In genomic region chr10:7085913-7086589, GRCh38 we compare ENCODE assay signal across 9 cellular contexts.
DNase-seq lines count a peak whose midpoint lies in the region; ATAC-seq and TF ChIP-seq lines count a peak whose summit lies in the region.
"Had no signal": no experiment of that assay in that cellular context is flagged by ENCODE, and none has a peak within 500 bp of the region (broad histone marks: within the 10 kb centered on the region; RNA-seq: fewer than 3 reads in every experiment).

No MANE protein-coding gene starts in this region.

- no peaks in the 10 kb centered on the region for H3K4me1 Mint-ChIP-seq in activated CD4-positive, alpha-beta memory T cell treated with anti-CD3 and anti-CD28 coated beads for 36 hours (ENCODE audit: low read depth)
- H3K4me1 Mint-ChIP-seq: memory B cell had no signal

- POLR2A ChIA-PET in activated CD4-positive, alpha-beta memory T cell treated with anti-CD3 and anti-CD28 coated beads for 36 hours (lab: Charles Lee) = no interaction called here

- CTCF ChIA-PET in activated CD4-positive, alpha-beta memory T cell treated with anti-CD3 and anti-CD28 coated beads for 36 hours (lab: Charles Lee) = interaction anchor here (2.8 kb wide), 1 partner anchor 166 kb away, joined by 7 read pairs; no protein-coding TSS in a partner anchor

- intact Hi-C loops in tibial artery (cut with DNase I; ENCODE audit: low total_unique reads) = no loop called here
- intact Hi-C loops in activated CD4-positive, alpha-beta memory T cell treated with anti-CD3 and anti-CD28 coated beads for 36 hours (cut with micrococcal nuclease) = no loop called here

- no peaks in the 10 kb centered on the region for H3K36me3 Mint-ChIP-seq in activated CD4-positive, alpha-beta memory T cell treated with anti-CD3 and anti-CD28 coated beads for 36 hours
- H3K36me3 Mint-ChIP-seq: memory B cell had no signal

- no peaks in the 10 kb centered on the region for H3K9me3 ChIP-seq in tibial artery

- DNase-seq in NCI-H1092 treated with DMSO at 0.1 percent for 48 hours (lab: John Stamatoyannopoulos, UW) (peak; percentile 14), NCI-H1092 (lab: John Stamatoyannopoulos, UW) (no peak), cardiac fibroblast (ENCODE audit: low read depth in 2 of 2) (peak; percentile 4 to 63), left kidney (ENCODE audit: low read depth, low spot score) (peak; percentile 82), tibial artery (no peak)
- no peak for DNase-seq in activated CD4-positive, alpha-beta memory T cell treated with anti-CD3 and anti-CD28 coated beads for 36 hours

- no peaks in the 10 kb centered on the region for H3K36me3 ChIP-seq in tibial artery

- H3K27me3 Mint-ChIP-seq in activated CD4-positive, alpha-beta memory T cell treated with anti-CD3 and anti-CD28 coated beads for 36 hours = peaks cover 12% of the 10 kb centered on the region

- no peak overlapping the region for H3K4me3 Mint-ChIP-seq in activated CD4-positive, alpha-beta memory T cell treated with anti-CD3 and anti-CD28 coated beads for 36 hours
- H3K4me3 Mint-ChIP-seq: memory B cell had no signal

- H3K27me3 ChIP-seq in tibial artery = no peaks in the 10 kb centered on the region

- H3K27ac Mint-ChIP-seq in activated CD4-positive, alpha-beta memory T cell treated with anti-CD3 and anti-CD28 coated beads for 36 hours = no peak overlapping the region
- H3K27ac Mint-ChIP-seq: memory B cell had no signal

- no peaks in the 10 kb centered on the region for H3K9me3 Mint-ChIP-seq in activated CD4-positive, alpha-beta memory T cell treated with anti-CD3 and anti-CD28 coated beads for 36 hours
- H3K9me3 Mint-ChIP-seq: memory B cell had no signal

- H3K4me1 ChIP-seq in tibial artery = no peaks in the 10 kb centered on the region

- H3K27ac ChIP-seq in temporal lobe (ENCODE audit: low read depth, low read length) = peak overlapping the region; percentile 96
- H3K27ac ChIP-seq in tibial artery = no peak overlapping the region

- no peak for ATAC-seq in GM21423 (IDR thresholded peaks at IDR 0.05; ENCODE audit: unreplicated experiment)

- TF ChIP-seq CTCF in cardiac fibroblast (IDR thresholded peaks at IDR 0.05; ENCODE audit: low read depth, low read length) (no peak), tibial artery (IDR thresholded peaks at IDR 0.05) (no peak)

- no peak overlapping the region for H3K4me3 ChIP-seq in cardiac fibroblast (replicated peaks in 1 of 2; ENCODE audit: low read depth in 2 of 2, low read length in 2 of 2)
- no peak overlapping the region for H3K4me3 ChIP-seq in tibial artery

Comparison
In these comparisons a context has a peak if more than half of its experiments do, and no peak if none do; other contexts are left out.
1. DNase-seq: peak in NCI-H1092 treated with DMSO at 0.1 percent for 48 hours (single experiment), cardiac fibroblast (2 of 2) and left kidney (single experiment); none in NCI-H1092 (single experiment), tibial artery (0 of 2) and activated CD4-positive, alpha-beta memory T cell treated with anti-CD3 and anti-CD28 coated beads for 36 hours (single experiment).